Comparison of ENCODE assay signal across 25 cellular contexts in the genomic region with DNA sequence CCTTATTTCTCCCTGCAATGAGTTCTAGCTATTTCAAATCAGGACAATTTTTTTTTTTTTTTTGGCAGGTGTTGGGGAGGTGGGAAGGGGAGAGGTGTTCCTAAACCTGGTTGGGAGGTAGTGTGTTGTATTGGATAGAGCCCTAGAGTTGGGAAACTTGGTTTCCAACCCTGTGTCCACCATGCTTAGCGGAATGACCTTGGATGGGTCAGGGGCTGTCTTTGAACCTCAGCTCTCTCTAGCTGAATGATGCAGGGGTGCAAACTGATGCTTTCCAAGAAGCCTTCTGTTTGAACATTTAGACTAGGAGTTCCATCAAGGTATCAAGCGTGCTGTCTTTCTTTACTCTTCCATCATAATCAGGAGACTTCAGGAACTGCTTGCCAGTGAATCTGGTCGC.
"Had no signal": no experiment of that assay in that cellular context is flagged by ENCODE, and none has a peak within 500 bp of the region (broad histone marks: within the 10 kb centered on the region; RNA-seq: fewer than 3 reads in every experiment).

No MANE protein-coding gene starts in this region.

- H3K36me3 Mint-ChIP-seq: mesothelial cell of epicardium; naive B cell; natural killer cell; neural progenitor cell; stimulated activated effector memory CD8-positive, alpha-beta T cell treated with anti-CD3 and anti-CD28 coated beads, Interleukin-12 subunit alpha, Interleukin-12 subunit beta, amount 100 ng/mL, for 72 hours had no signal

- H2AFZ ChIP-seq: hepatocyte had no signal

- H3K4me3 Mint-ChIP-seq: mesothelial cell of epicardium; naive B cell; natural killer cell; nephron progenitor cell; neural progenitor cell; stimulated activated effector memory CD8-positive, alpha-beta T cell treated with anti-CD3 and anti-CD28 coated beads, Interleukin-12 subunit alpha, Interleukin-12 subunit beta, amount 100 ng/mL, for 72 hours; stimulated activated naive CD8-positive, alpha-beta T cell treated with anti-CD3 and anti-CD28 coated beads, Interleukin-15, Interleukin-2, amounts not matched to agents 100 ng/mL and 50 ng/mL, for 24 hours had no signal

- H3K27me3 ChIP-seq: hepatocyte, neural progenitor cell, neutrophil, right atrium auricular region, spleen, suprapubic skin, tibial artery, uterus had no signal

- H3K4me3 ChIP-seq: hepatocyte, left ventricle myocardium inferior, lung, neural progenitor cell, right atrium auricular region, skin epidermis, spleen, suprapubic skin, thoracic aorta, tibial artery, uterus had no signal

- H3K27me3 Mint-ChIP-seq: naive B cell; stimulated activated naive CD8-positive, alpha-beta T cell treated with anti-CD3 and anti-CD28 coated beads, Interleukin-15, Interleukin-2, amounts not matched to agents 100 ng/mL and 50 ng/mL, for 24 hours had no signal

- H3K9me3 Mint-ChIP-seq: mesothelial cell of epicardium; natural killer cell; nephron progenitor cell; stimulated activated effector memory CD8-positive, alpha-beta T cell treated with anti-CD3 and anti-CD28 coated beads, Interleukin-12 subunit alpha, Interleukin-12 subunit beta, amount 100 ng/mL, for 72 hours; stimulated activated naive CD8-positive, alpha-beta T cell treated with anti-CD3 and anti-CD28 coated beads, Interleukin-15, Interleukin-2, amounts not matched to agents 100 ng/mL and 50 ng/mL, for 24 hours had no signal

- DNase-seq: islet precursor cell; left ventricle myocardium inferior; mesendoderm; naive B cell; natural killer cell; nephron progenitor cell; occipital lobe; spleen; stimulated activated CD4-positive, alpha-beta T cell treated with anti-CD3 and anti-CD28 coated beads, Interleukin-4, amount 100 ng/mL, for 24 hours; stimulated activated naive CD4-positive, alpha-beta T cell; tibial artery; trophoblast cell; uterus had no signal

- H3K9me3 ChIP-seq: left ventricle myocardium inferior, neutrophil, right atrium auricular region, suprapubic skin, thoracic aorta, tibial artery, uterus had no signal

- H3K9ac ChIP-seq: neural progenitor cell, parathyroid adenoma had no signal

- H3K4me2 ChIP-seq: hepatocyte, neural progenitor cell had no signal

- H3K27ac ChIP-seq: hepatocyte, left ventricle myocardium inferior, neural progenitor cell, neutrophil, parathyroid adenoma, right atrium auricular region, spleen, suprapubic skin, thoracic aorta, tibial artery, uterus had no signal

- H3K4me1 Mint-ChIP-seq: naive B cell; stimulated activated effector memory CD8-positive, alpha-beta T cell treated with anti-CD3 and anti-CD28 coated beads, Interleukin-12 subunit alpha, Interleukin-12 subunit beta, amount 100 ng/mL, for 72 hours had no signal

- ATAC-seq: natural killer cell; stimulated activated effector memory CD8-positive, alpha-beta T cell treated with anti-CD3 and anti-CD28 coated beads, Interleukin-12 subunit alpha, Interleukin-12 subunit beta, amount 100 ng/mL, for 72 hours had no signal

- H3K79me2 ChIP-seq: hepatocyte, parathyroid adenoma had no signal

- H3K36me3 ChIP-seq: left ventricle myocardium inferior, neural progenitor cell, neutrophil, right atrium auricular region, spleen, suprapubic skin, thoracic aorta, tibial artery, uterus had no signal

- H3K27ac Mint-ChIP-seq: mesothelial cell of epicardium; natural killer cell; nephron progenitor cell; stimulated activated effector memory CD8-positive, alpha-beta T cell treated with anti-CD3 and anti-CD28 coated beads, Interleukin-12 subunit alpha, Interleukin-12 subunit beta, amount 100 ng/mL, for 72 hours; stimulated activated naive CD8-positive, alpha-beta T cell treated with anti-CD3 and anti-CD28 coated beads, Interleukin-15, Interleukin-2, amounts not matched to agents 100 ng/mL and 50 ng/mL, for 24 hours had no signal

- H3K4me1 ChIP-seq: parathyroid adenoma, right atrium auricular region, spleen, suprapubic skin, tibial artery, uterus had no signal
